Comparison of ENCODE assay signal across 29 cellular contexts in genomic region chr11:131776211-131776610, GRCh38.
"Had no signal": no experiment of that assay in that cellular context is flagged by ENCODE, and none has a peak within 500 bp of the region (broad histone marks: within the 10 kb centered on the region; RNA-seq: fewer than 3 reads in every experiment).

No MANE protein-coding gene starts in this region.

- ATAC-seq: activated CD4-positive, CD25-positive, alpha-beta regulatory T cell treated with anti-CD3 and anti-CD28 coated beads, Interleukin-2, amount 50 U/mL, for 24 hours; activated CD8-positive, alpha-beta T cell treated with anti-CD3 and anti-CD28 coated beads for 36 hours; activated naive CD8-positive, alpha-beta T cell treated with anti-CD3 and anti-CD28 coated beads, Interleukin-2, amount 50 U/mL, for 24 hours; activated T-cell treated with anti-CD3 and anti-CD28 coated beads, Interleukin-2, amount 50 U/mL, for 4 hours; activated T-helper 17 cell treated with anti-CD3 and anti-CD28 coated beads, Interleukin-2, amount 50 U/mL, for 72 hours; body of pancreas; effector memory CD8-positive, alpha-beta T cell; foreskin keratinocyte; gastrocnemius medialis; T-helper 17 cell had no signal

- DNase-seq: activated B cell treated with CpG ODN at 0.5 μM for 24 hours; activated CD4-positive, alpha-beta T cell treated with anti-CD3 and anti-CD28 coated beads for 48 hours; activated CD4-positive, alpha-beta T cell treated with anti-CD3 and anti-CD28 coated beads, Interleukin-2, amount 50 U/mL, for 1 hour; activated CD4-positive, alpha-beta T cell treated with anti-CD3 and anti-CD28 coated beads, Interleukin-2, amount 50 U/mL, for 48 hours; activated CD8-positive, alpha-beta memory T cell treated with anti-CD3 and anti-CD28 coated beads for 24 hours; activated CD8-positive, alpha-beta T cell treated with anti-CD3 and anti-CD28 coated beads for 36 hours; activated effector memory CD4-positive, alpha-beta T cell treated with Interleukin-2 at 50 U/mL for 16 hours; activated gamma-delta T cell treated with Interleukin-2 at 50 U/mL for 16 hours; activated naive CD4-positive, alpha-beta T cell treated with Interleukin-2 at 50 U/mL for 16 hours; activated naive CD8-positive, alpha-beta T cell treated with anti-CD3 and anti-CD28 coated beads for 36 hours; activated naive CD8-positive, alpha-beta T cell treated with anti-CD3 and anti-CD28 coated beads, Interleukin-2, amount 50 U/mL, for 24 hours; activated T-cell treated with anti-CD3 and anti-CD28 coated beads, Interleukin-2, amount 50 U/mL, for 4 hours; adrenal gland; aorta; body of pancreas; cortex of kidney; dermis blood vessel endothelial cell; effector CD4-positive, alpha-beta T cell; effector memory CD8-positive, alpha-beta T cell; erythroblast; foreskin keratinocyte; gastrocnemius medialis; glutamatergic neuron; T-helper 1 cell; T-helper 17 cell; T1000; WERI-Rb-1 had no signal
